ENCODE assay signal across 8 cellular contexts in the genomic region with DNA sequence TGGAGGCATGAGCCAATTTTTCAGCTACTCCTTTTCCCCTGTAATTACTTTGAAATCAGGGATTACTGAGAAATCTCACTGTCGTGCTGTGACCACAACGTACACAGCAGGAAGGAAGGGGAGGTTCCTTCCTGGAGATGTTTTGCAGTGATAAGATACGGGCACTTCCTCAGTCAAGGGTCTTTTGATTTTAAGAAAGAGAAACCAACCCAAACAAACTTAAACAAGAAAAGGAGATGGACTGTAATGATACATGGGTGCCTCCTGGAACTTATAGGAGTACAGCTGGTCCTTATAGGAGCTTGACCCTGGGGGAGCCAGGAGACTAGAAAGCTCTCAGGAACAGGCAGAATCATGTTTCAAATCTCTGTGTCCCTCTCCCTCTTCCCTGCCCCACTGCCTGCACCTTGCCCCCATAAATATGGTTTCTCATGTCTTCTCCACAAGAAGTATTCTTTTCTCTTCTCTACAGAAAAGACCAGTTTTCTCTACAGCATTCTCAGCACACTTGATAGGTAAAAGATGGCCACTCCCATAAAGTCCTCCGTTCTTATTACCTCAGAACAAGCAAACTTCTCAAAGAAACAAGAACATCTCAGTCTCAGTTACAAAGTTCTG.
A peak's percentile ranks its signal among the peaks of the same experiment; 100 is the strongest.
DNase-seq lines count a peak whose midpoint lies in the region; ATAC-seq and TF ChIP-seq lines count a peak whose summit lies in the region.

No MANE protein-coding gene starts in this region.

- peaks cover 57% of the 10 kb centered on the region for H3K4me1 ChIP-seq in DND-41 (ENCODE audit: insufficient read depth, low read length)

- H3K4me2 ChIP-seq in DND-41 (ENCODE audit: insufficient read depth, low read length), result peak overlapping the region; percentile 68

- H2AFZ ChIP-seq in DND-41 (ENCODE audit: low read depth, low read length), result peak overlapping the region; percentile 65

- no peaks in the 10 kb centered on the region for H3K27me3 ChIP-seq in DND-41 (ENCODE audit: insufficient read depth, low read length, poor library complexity)

- peak overlapping the region; percentile 47 for H3K9ac ChIP-seq in DND-41 (ENCODE audit: low read depth, low read length)

- no peak for TF ChIP-seq CTCF in DND-41 (IDR thresholded peaks at IDR 0.05; ENCODE audit: borderline replicate concordance, extremely low read depth, low read length, poor library complexity, severe bottlenecking)

- ATAC-seq in DND-41 (ENCODE audit: insufficient read depth, low read depth) (peak; percentile 88), GM19397 (IDR thresholded peaks at IDR 0.05; ENCODE audit: unreplicated experiment) (peak; percentile 8)

- H3K4me3 ChIP-seq in DND-41 (ENCODE audit: low read depth in 1 of 2, low read length in 2 of 2), result peak overlapping the region in 1 of 2 experiments; percentile 46; a peak in 2 of 4 replicates
- peak overlapping the region; percentile 40 for H3K4me3 ChIP-seq in Jurkat, Clone E6-1 (ENCODE audit: low read length)

- DNase-seq in DND-41 (peak; percentile 80), lung microvascular endothelial cell (ENCODE audit: low read depth in 2 of 2) (peak; percentile 10 to 89), kidney tubule cell (ENCODE audit: low spot score) (no peak), HCEC 1CT (no peak), amygdala (lab: John Stamatoyannopoulos, UW) (no peak)
- DNase-seq in Jurkat, Clone E6-1 (ENCODE audit: low read depth, low spot score), result peak; percentile 92
- DNase-seq in activated effector memory CD4-positive, alpha-beta T cell treated with anti-CD3 and anti-CD28 coated beads, Interleukin-2, amount 50 U/mL, for 16 hours, result peak; percentile 82

- H4K20me1 ChIP-seq in DND-41 (ENCODE audit: insufficient read depth, low read length), result no peaks in the 10 kb centered on the region

- H3K36me3 ChIP-seq in DND-41 (ENCODE audit: insufficient read depth, low read length), result no peaks in the 10 kb centered on the region

- H3K9me3 ChIP-seq in DND-41 (ENCODE audit: insufficient read depth, low read length, severe bottlenecking), result no peaks in the 10 kb centered on the region

- no peaks in the 10 kb centered on the region for H3K79me2 ChIP-seq in DND-41 (ENCODE audit: insufficient read depth, low read length)

- H3K27ac ChIP-seq in DND-41 (ENCODE audit: low read length), result peak overlapping the region; percentile 90

Comparison
In these comparisons a context has a peak if more than half of its experiments do, and no peak if none do; other contexts are left out.
1. DNase-seq: peak in DND-41 (single experiment), Jurkat, Clone E6-1 (single experiment), activated effector memory CD4-positive, alpha-beta T cell treated with anti-CD3 and anti-CD28 coated beads, Interleukin-2, amount 50 U/mL, for 16 hours (single experiment) and lung microvascular endothelial cell (2 of 2); none in kidney tubule cell (single experiment), HCEC 1CT (single experiment) and amygdala (0 of 56).